ENCODE assay signal across 2 cellular contexts in the genomic region with DNA sequence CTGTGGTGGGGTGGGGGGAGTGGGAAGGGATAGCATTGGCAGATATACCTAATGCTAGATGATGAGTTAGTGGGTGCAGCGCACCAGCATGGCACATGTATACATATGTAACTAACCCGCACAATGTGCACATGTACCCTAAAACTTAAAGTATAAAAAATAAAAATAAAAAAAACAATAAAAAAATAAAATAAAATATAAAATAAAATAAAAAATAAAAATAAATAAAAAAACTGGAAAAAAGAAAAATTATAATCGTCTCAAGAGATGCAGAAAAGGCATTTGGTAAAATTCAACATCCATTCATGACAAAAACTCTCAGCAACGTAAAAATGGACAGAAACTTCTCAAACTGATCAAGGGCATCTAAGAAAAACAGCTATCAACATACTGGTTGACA. TPM values are rescaled to one million over a fixed set of nuclear protein-coding genes. Genes with fewer than 3 reads are reported as not detected.
DNase-seq lines count a peak whose midpoint lies in the region; ATAC-seq, FAIRE-seq and TF ChIP-seq lines count a peak whose summit lies in the region.
"Not testable (repeated sequence)": the region's sequence is repeated elsewhere in the genome, so short reads cannot be mapped to it uniquely, and the experiment has no call there.

No MANE protein-coding gene starts in this region.

- not testable (repeated sequence) for ATAC-seq in WTC11

- CTCF ChIA-PET in WTC11 (lab: Charles Lee): not testable (repeated sequence)

- H3K4me3 Mint-ChIP-seq in WTC11: not testable (repeated sequence)

- not testable (repeated sequence) for TF ChIP-seq CTCF in WTC11 (IDR thresholded peaks at IDR 0.05)

- not testable (repeated sequence) for DNase-seq in WTC11 (ENCODE audit: low spot score); frontal cortex (ENCODE audit: low spot score in 2 of 2)

- H3K27me3 Mint-ChIP-seq in WTC11 (ENCODE audit: low read depth): not testable (repeated sequence)

- POLR2A ChIA-PET in WTC11 (lab: Charles Lee): not testable (repeated sequence)

- H3K4me1 Mint-ChIP-seq in WTC11: peaks cover 33% of the 10 kb centered on the region

- H3K9me3 Mint-ChIP-seq in WTC11: peaks cover 13% of the 10 kb centered on the region

- peaks cover 16% of the 10 kb centered on the region for H3K36me3 Mint-ChIP-seq in WTC11

- FAIRE-seq in frontal cortex (lab: Jason Lieb, UNC): peak; percentile 6

- not testable (repeated sequence) for H3K27ac Mint-ChIP-seq in WTC11

TF ChIP-seq in WTC11, 78 proteins besides CTCF, POLR2A, EP300 and RAD21:
- TF ChIP-seq HMGA2 (CRISPR knock-in tag; IDR thresholded peaks at IDR 0.05): peak; percentile 98

RNA-seq across cellular contexts. Expression of gene DENND1A, which starts 20.7 kb away (rescaled TPM):
- total RNA-seq in WTC11 (2021): 22.4 to 23.5 TPM (median 23.1 TPM) in 3 replicates
- total RNA-seq in frontal cortex: 17.9 TPM
